16 cellular contexts compared by ENCODE assay signal in genomic region chr18:58527116-58528010, GRCh38.
DNase-seq lines count a peak whose midpoint lies in the region; ATAC-seq, FAIRE-seq and TF ChIP-seq lines count a peak whose summit lies in the region.
"Had no signal": no experiment of that assay in that cellular context is flagged by ENCODE, and none has a peak within 500 bp of the region (broad histone marks: within the 10 kb centered on the region; RNA-seq: fewer than 3 reads in every experiment).

No MANE protein-coding gene starts in this region.

- peaks cover 10% of the 10 kb centered on the region for H3K27me3 Mint-ChIP-seq in activated CD4-positive, alpha-beta memory T cell treated with anti-CD3 and anti-CD28 coated beads for 36 hours

- peak overlapping the region; percentile 80 for H3K4me2 ChIP-seq in HepG2 (ENCODE audit: low read depth, low read length)
- H3K4me2 ChIP-seq: KMS-11 had no signal

- no peak overlapping the region for H2AFZ ChIP-seq in HepG2 (ENCODE audit: low read length)

- H3K27ac Mint-ChIP-seq in activated CD4-positive, alpha-beta memory T cell treated with anti-CD3 and anti-CD28 coated beads for 36 hours: no peak overlapping the region
- H3K27ac Mint-ChIP-seq: CD4-positive, CD25-positive, alpha-beta regulatory T cell; natural killer cell had no signal

- no peak for TF ChIP-seq EP300 in HepG2 (IDR thresholded peaks at IDR 0.05; ENCODE audit: low read depth in 2 of 2, low read length in 2 of 2)
- TF ChIP-seq EP300 in HepG2 (CRISPR knock-in tag; IDR thresholded peaks at IDR 0.05; ENCODE audit: borderline replicate concordance): no peak

- no peaks in the 10 kb centered on the region for H3K36me3 Mint-ChIP-seq in activated CD4-positive, alpha-beta memory T cell treated with anti-CD3 and anti-CD28 coated beads for 36 hours
- H3K36me3 Mint-ChIP-seq: CD4-positive, CD25-positive, alpha-beta regulatory T cell; natural killer cell had no signal

- no peak overlapping the region for H3K4me3 ChIP-seq in adipocyte (ENCODE audit: low read length)
- H3K4me3 ChIP-seq in HepG2 (replicated peaks in 1 of 3; ENCODE audit: insufficient read depth in 1 of 3, low read depth in 2 of 3, low read length in 3 of 3): no peak overlapping the region; a peak in 1 of 6 replicates
- H3K4me3 ChIP-seq: breast epithelium had no signal

- peak; percentile 20 for DNase-seq in COR-L47 (lab: John Stamatoyannopoulos, UW)
- DNase-seq in HT-29 (ENCODE audit: low spot score): peak; percentile 46
- DNase-seq in adipocyte (ENCODE audit: low read depth): peak; percentile 25
- peak; percentile 55 for DNase-seq in HepG2 (ENCODE audit: low spot score)
- DNase-seq in amniotic stem cell (lab: John Stamatoyannopoulos, UW): no peak
- no peak for DNase-seq in activated CD4-positive, alpha-beta memory T cell treated with anti-CD3 and anti-CD28 coated beads for 36 hours
- no peak for DNase-seq in ecto neural progenitor cell (ENCODE audit: low spot score)
- no peak for DNase-seq in NCI-H524 (lab: John Stamatoyannopoulos, UW)
- DNase-seq: CD4-positive, CD25-positive, alpha-beta regulatory T cell; glutamatergic neuron; natural killer cell; Peyer's patch; stimulated activated naive CD8-positive, alpha-beta T cell treated with anti-CD3 and anti-CD28 coated beads, Interleukin-15, amount 100 ng/mL, for 72 hours had no signal

- peak; percentile 21 for FAIRE-seq in HepG2 (lab: Jason Lieb, UNC)

- peaks cover 17% of the 10 kb centered on the region for H3K4me1 Mint-ChIP-seq in activated CD4-positive, alpha-beta memory T cell treated with anti-CD3 and anti-CD28 coated beads for 36 hours (ENCODE audit: low read depth)

- H3K9me3 ChIP-seq in adipocyte (ENCODE audit: control insufficient read depth, low read length): no peaks in the 10 kb centered on the region
- H3K9me3 ChIP-seq in HepG2 (ENCODE audit: low read length): no peaks in the 10 kb centered on the region
- H3K9me3 ChIP-seq: breast epithelium, Peyer's patch had no signal

- H3K36me3 ChIP-seq in adipocyte (ENCODE audit: control insufficient read depth, insufficient read depth, low read length, severe bottlenecking) (no peaks in the 10 kb centered on the region), HepG2 (replicated peaks in 1 of 2; ENCODE audit: control insufficient read depth in 1 of 2, insufficient read depth in 2 of 2, low read length in 2 of 2) (no peaks in the 10 kb centered on the region)
- H3K36me3 ChIP-seq: breast epithelium, Peyer's patch had no signal

- CTCF ChIA-PET in HepG2 (lab: Yijun Ruan, JAX; ENCODE audit: low intra/inter-chr PET ratio, low total read pairs): no interaction called here
- CTCF ChIA-PET in activated CD4-positive, alpha-beta memory T cell treated with anti-CD3 and anti-CD28 coated beads for 36 hours (lab: Charles Lee): interaction anchor here (1.1 to 18.8 kb wide), 4 partner anchors 11 to 875 kb away, joined by 3 to 442 read pairs (median 14); partner anchors contain the start of gene MALT1

- H3K9me3 Mint-ChIP-seq in activated CD4-positive, alpha-beta memory T cell treated with anti-CD3 and anti-CD28 coated beads for 36 hours: no peaks in the 10 kb centered on the region
- H3K9me3 Mint-ChIP-seq: CD4-positive, CD25-positive, alpha-beta regulatory T cell; natural killer cell; stimulated activated naive CD8-positive, alpha-beta T cell treated with anti-CD3 and anti-CD28 coated beads, Interleukin-15, amount 100 ng/mL, for 72 hours had no signal

- in situ Hi-C loops in HepG2 (cut with HindIII; ENCODE audit: extremely low pct_ligation_motif_present, low pct_unique_long_range_greater_than_20kb): loop anchor here (25.0 kb wide), 1 partner anchor 535 kb away; no protein-coding TSS in a partner anchor

- TF ChIP-seq CTCF in HepG2 (CRISPR knock-in tag; IDR thresholded peaks at IDR 0.05): no peak

- TF ChIP-seq RAD21 in HepG2 (CRISPR knock-in tag; IDR thresholded peaks at IDR 0.05): no peak

- POLR2A ChIA-PET in HepG2 (lab: Yijun Ruan, JAX): interaction anchor here (0.7 to 1.2 kb wide), 3 partner anchors 120 to 237 kb away, joined by 3 read pairs; partner anchors contain the start of gene MALT1
- POLR2A ChIA-PET in activated CD4-positive, alpha-beta memory T cell treated with anti-CD3 and anti-CD28 coated beads for 36 hours (lab: Charles Lee): no interaction called here

- intact Hi-C loops in HepG2 (cut with micrococcal nuclease; ENCODE audit: unreplicated experiment): loop anchor here (2.0 to 10.0 kb wide), 4 partner anchors 23 to 483 kb away; partner anchors contain the start of gene NEDD4L
- intact Hi-C loops in activated CD4-positive, alpha-beta memory T cell treated with anti-CD3 and anti-CD28 coated beads for 36 hours (cut with micrococcal nuclease): loop anchor here (5.0 kb wide), 1 partner anchor 545 kb away; no protein-coding TSS in a partner anchor

- 46% methylated on average over 6 of the region's 6 CpGs for WGBS in HepG2 (ENCODE audit: low lambda C conversion rate)

- no peak for TF ChIP-seq POLR2A in HepG2 (IDR thresholded peaks at IDR 0.05; ENCODE audit: insufficient read depth in 1 of 2, low read depth in 2 of 2, low read length in 2 of 2)

- H3K79me2 ChIP-seq in HepG2 (ENCODE audit: insufficient read depth, low read length): peaks cover 6% of the 10 kb centered on the region

- H4K20me1 ChIP-seq in HepG2 (ENCODE audit: insufficient read depth, low read length): no peaks in the 10 kb centered on the region

- peak; percentile 27 for ATAC-seq in HepG2
- ATAC-seq: natural killer cell; sciatic nerve; stimulated activated naive CD8-positive, alpha-beta T cell treated with anti-CD3 and anti-CD28 coated beads, Interleukin-15, amount 100 ng/mL, for 72 hours had no signal

- BruUV-seq in HepG2 (replicated peaks; lab: Mats Ljungman, UMichigan): no TSS peak

- no peak overlapping the region for H3K4me3 Mint-ChIP-seq in activated CD4-positive, alpha-beta memory T cell treated with anti-CD3 and anti-CD28 coated beads for 36 hours
- H3K4me3 Mint-ChIP-seq: CD4-positive, CD25-positive, alpha-beta regulatory T cell; natural killer cell; stimulated activated naive CD8-positive, alpha-beta T cell treated with anti-CD3 and anti-CD28 coated beads, Interleukin-15, amount 100 ng/mL, for 72 hours had no signal

- H3K9ac ChIP-seq in adipocyte (ENCODE audit: low read length) (no peak overlapping the region), HepG2 (ENCODE audit: insufficient read depth, low read depth, low read length) (peak overlapping the region; percentile 79)
- H3K9ac ChIP-seq: KMS-11 had no signal

- peak overlapping the region; percentile 92 for H3K27ac ChIP-seq in HepG2 (ENCODE audit: extremely low read length, insufficient read depth, low read length)
- H3K27ac ChIP-seq: breast epithelium, KMS-11 had no signal

- no peaks in the 10 kb centered on the region for H3K27me3 ChIP-seq in adipocyte (replicated peaks; ENCODE audit: control insufficient read depth, insufficient read depth, low read length)
- no peaks in the 10 kb centered on the region for H3K27me3 ChIP-seq in HepG2 (ENCODE audit: control insufficient read depth in 1 of 2, insufficient read depth in 2 of 2, low read length in 2 of 2)
- H3K27me3 ChIP-seq: breast epithelium, Peyer's patch had no signal

- H3K4me1 ChIP-seq in adipocyte (ENCODE audit: control insufficient read depth, insufficient read depth, low read length): peaks cover 8% of the 10 kb centered on the region
- peaks cover 70% of the 10 kb centered on the region for H3K4me1 ChIP-seq in HepG2 (ENCODE audit: insufficient read depth, low read length)
- H3K4me1 ChIP-seq: breast epithelium had no signal

TF ChIP-seq in HepG2, 621 proteins besides CTCF, POLR2A, EP300 and RAD21 (continues in another document):
- peak; percentile 62; the same call in 1 of the 2 replicates for TF ChIP-seq NFIC (IDR thresholded peaks at IDR 0.05; ENCODE audit: low read length)
- TF ChIP-seq HCFC1 (IDR thresholded peaks at IDR 0.05; ENCODE audit: low read depth, low read length): no peak
- TF ChIP-seq NFKBIZ (CRISPR knock-in tag; IDR thresholded peaks at IDR 0.05): 0 out of 2 replicates have a peak, but pooled peaks have one; percentile 10
- no peak for TF ChIP-seq SOX13 (IDR thresholded peaks at IDR 0.05)
- TF ChIP-seq SOX13 (CRISPR knock-in tag; conservative IDR thresholded peaks at IDR 0.05 in 1 of 2, IDR thresholded peaks at IDR 0.05 in 1 of 2): no peak; a peak in 1 of 4 replicates
- TF ChIP-seq TCF12 (IDR thresholded peaks at IDR 0.05): no peak
- TF ChIP-seq TCF12 (CRISPR knock-in tag; IDR thresholded peaks at IDR 0.05): 0 out of 2 replicates have a peak, but pooled peaks have one; percentile 36
- TF ChIP-seq SOX6 (IDR thresholded peaks at IDR 0.05): no peak
- TF ChIP-seq SOX6 (CRISPR knock-in tag; IDR thresholded peaks at IDR 0.05): 0 out of 2 replicates have a peak, but pooled peaks have one; percentile 76

Comparison
In these comparisons a context has a peak if more than half of its experiments do, and no peak if none do; other contexts are left out.
1. DNase-seq: peak in COR-L47 (single experiment), HT-29 (single experiment), adipocyte (single experiment) and HepG2 (single experiment); none in amniotic stem cell (single experiment), activated CD4-positive, alpha-beta memory T cell treated with anti-CD3 and anti-CD28 coated beads for 36 hours (single experiment), ecto neural progenitor cell (single experiment) and NCI-H524 (0 of 2).